Comparison of ENCODE assay signal across 10 cellular contexts in genomic region chr5:35083150-35083549, GRCh38. TPM values are rescaled to one million over a fixed set of nuclear protein-coding genes. Genes with fewer than 3 reads are reported as not detected.
"Had no signal": no experiment of that assay in that cellular context is flagged by ENCODE, and none has a peak within 500 bp of the region (broad histone marks: within the 10 kb centered on the region; RNA-seq: fewer than 3 reads in every experiment).

No MANE protein-coding gene starts in this region.

- H3K27ac Mint-ChIP-seq: HFFc6 had no signal

- H3K36me3 ChIP-seq: HAP-1 had no signal

- H2AFZ ChIP-seq: GM23248 had no signal

- H3K9me3 ChIP-seq: HAP-1 had no signal

- H3K9ac ChIP-seq: GM23248 had no signal

- H3K4me3 Mint-ChIP-seq: HFFc6 had no signal

- H3K27ac ChIP-seq: GM23248 had no signal

- FAIRE-seq: K562 had no signal

- DNase-seq: GM23248, GOT3, H7, HFFc6, IMR-90 had no signal

- ATAC-seq: HCT116, K562 had no signal

- H3K4me3 ChIP-seq: GM23248, HAP-1, K562 had no signal

- H3K4me1 ChIP-seq: HAP-1 had no signal

RNA-seq across cellular contexts. Expression of gene AGXT2, which starts 35.4 kb away (rescaled TPM):
- total RNA-seq: GM23248, H4, H7, HFFc6, HT-29, IMR-90, K562 had no signal
- polyA plus RNA-seq: GM23248, IMR-90, K562 had no signal
